ENCODE assay signal across 13 cellular contexts in the genomic region with DNA sequence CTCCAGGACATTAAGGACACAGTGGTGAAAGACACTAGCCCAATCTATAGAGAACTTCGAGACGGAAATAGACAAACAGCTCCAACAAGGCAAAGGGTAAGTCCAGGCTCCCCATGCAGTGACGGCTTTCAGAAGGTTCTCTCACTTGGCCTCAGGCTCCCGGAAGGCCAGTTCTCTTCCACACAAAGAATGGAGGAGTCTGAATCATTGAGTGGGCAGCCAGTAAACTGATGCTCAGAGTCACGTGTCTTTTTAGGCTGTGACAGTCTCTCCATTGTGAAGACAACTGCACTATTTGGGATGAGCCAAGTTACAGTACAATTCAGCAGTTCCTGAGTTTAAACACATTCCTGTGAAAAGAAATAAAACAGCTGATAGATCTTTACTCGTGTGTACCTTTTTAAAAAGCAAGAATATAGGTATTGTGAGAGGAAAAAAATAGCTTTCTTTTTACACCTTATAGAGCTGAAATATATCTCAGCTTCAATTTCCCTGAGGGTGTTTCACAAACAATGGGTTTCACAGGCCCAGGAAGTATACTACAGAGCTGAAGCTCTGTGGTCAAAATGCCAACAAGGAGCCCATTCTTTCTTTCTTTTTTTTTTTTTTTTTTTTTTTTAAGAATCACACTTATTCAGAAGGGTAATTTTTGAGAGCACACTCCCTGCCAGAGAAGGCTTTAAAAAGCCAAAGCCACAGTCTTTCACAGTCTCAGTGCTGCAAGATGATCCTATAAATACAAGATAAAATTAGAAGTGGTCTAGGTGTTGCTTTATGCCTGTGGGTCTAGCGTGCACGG.
DNase-seq lines count a peak whose midpoint lies in the region; ATAC-seq and TF ChIP-seq lines count a peak whose summit lies in the region.
"Had no signal": no experiment of that assay in that cellular context is flagged by ENCODE, and none has a peak within 500 bp of the region (broad histone marks: within the 10 kb centered on the region; RNA-seq: fewer than 3 reads in every experiment).

No MANE protein-coding gene starts in this region.

- intact Hi-C loops in Calu3 (cut with micrococcal nuclease; ENCODE audit: unreplicated experiment), result no loop called here

- no peak for TF ChIP-seq CTCF in Calu3 (IDR thresholded peaks at IDR 0.05; ENCODE audit: unreplicated experiment)
- TF ChIP-seq CTCF in epithelial cell of esophagus (IDR thresholded peaks at IDR 0.05; ENCODE audit: insufficient read depth, low read depth, low read length, missing control alignments), result no peak
- no peak for TF ChIP-seq CTCF in neural crest cell (conservative IDR thresholded peaks at IDR 0.05)
- no peak for TF ChIP-seq CTCF in GM20000 (IDR thresholded peaks at IDR 0.05; ENCODE audit: extremely low read depth, missing control alignments)

- H3K36me3 Mint-ChIP-seq in Calu3 (ENCODE audit: insufficient read depth, unreplicated experiment), result no peaks in the 10 kb centered on the region
- H3K36me3 Mint-ChIP-seq in neural crest cell (ENCODE audit: low read depth), result peaks cover 4% of the 10 kb centered on the region
- H3K36me3 Mint-ChIP-seq in natural killer cell treated with Interleukin-12 subunit alpha and Interleukin-12 subunit beta and Interleukin-15 and Interleukin-18, amount 100 ng/mL, for 72 hours, result peaks cover 4% of the 10 kb centered on the region

- peaks cover 3% of the 10 kb centered on the region for H3K9me3 Mint-ChIP-seq in Calu3 (ENCODE audit: low read depth, unreplicated experiment)
- H3K9me3 Mint-ChIP-seq in neural crest cell, result no peaks in the 10 kb centered on the region
- peaks cover 13% of the 10 kb centered on the region for H3K9me3 Mint-ChIP-seq in natural killer cell treated with Interleukin-12 subunit alpha and Interleukin-12 subunit beta and Interleukin-15 and Interleukin-18, amount 100 ng/mL, for 72 hours

- ATAC-seq in HG02981 (IDR thresholded peaks at IDR 0.05; ENCODE audit: unreplicated experiment), result no peak
- ATAC-seq in natural killer cell treated with Interleukin-12 subunit alpha and Interleukin-12 subunit beta and Interleukin-15 and Interleukin-18, amount 100 ng/mL, for 72 hours, result no peak
- ATAC-seq: mucosa of descending colon had no signal

- CTCF ChIA-PET in Calu3 (lab: Charles Lee), result interaction anchor here (0.6 to 0.7 kb wide), 4 partner anchors 11 to 806 kb away, joined by 3 to 5 read pairs (median 4); no protein-coding TSS in a partner anchor

- DNase-seq in Calu3 (peak; percentile 1), NCI-H146 treated with DMSO at 0.1 percent for 48 hours (lab: John Stamatoyannopoulos, UW; ENCODE audit: unreplicated experiment) (peak; percentile 10), epithelial cell of esophagus (ENCODE audit: low read depth) (peak; percentile 78), neural crest cell (ENCODE audit: low read depth, low spot score) (peak; percentile 30), NCI-H526 (lab: John Stamatoyannopoulos, UW) (no peak), GM20000 (ENCODE audit: low spot score) (no peak)
- no peak for DNase-seq in natural killer cell treated with Interleukin-12 subunit alpha and Interleukin-12 subunit beta and Interleukin-15 and Interleukin-18, amount 100 ng/mL, for 72 hours (ENCODE audit: low spot score)
- DNase-seq: activated CD8-positive, alpha-beta memory T cell treated with anti-CD3 and anti-CD28 coated beads, Interleukin-2, amount 50 U/mL, for 48 hours; DMS79; mucosa of descending colon; NCI-H446; Right ventricle myocardium superior had no signal

- H3K4me3 ChIP-seq in epithelial cell of esophagus (ENCODE audit: low read length), result no peak overlapping the region
- H3K4me3 ChIP-seq: mucosa of descending colon had no signal

- BruUV-seq in Calu3 (replicated peaks; lab: Mats Ljungman, UMichigan), result no TSS peak

- H3K4me1 Mint-ChIP-seq in Calu3 (ENCODE audit: low read depth, unreplicated experiment), result peaks cover 14% of the 10 kb centered on the region
- H3K4me1 Mint-ChIP-seq in neural crest cell, result peaks cover 61% of the 10 kb centered on the region
- no peaks in the 10 kb centered on the region for H3K4me1 Mint-ChIP-seq in natural killer cell treated with Interleukin-12 subunit alpha and Interleukin-12 subunit beta and Interleukin-15 and Interleukin-18, amount 100 ng/mL, for 72 hours (ENCODE audit: low read depth in 2 of 2)

- no peak overlapping the region for H3K4me3 Mint-ChIP-seq in Calu3 (ENCODE audit: low read depth, unreplicated experiment)
- H3K4me3 Mint-ChIP-seq in neural crest cell, result peak overlapping the region; percentile 65
- no peak overlapping the region for H3K4me3 Mint-ChIP-seq in natural killer cell treated with Interleukin-12 subunit alpha and Interleukin-12 subunit beta and Interleukin-15 and Interleukin-18, amount 100 ng/mL, for 72 hours

- no peaks in the 10 kb centered on the region for H3K27me3 Mint-ChIP-seq in Calu3 (ENCODE audit: unreplicated experiment)
- H3K27me3 Mint-ChIP-seq in neural crest cell (ENCODE audit: low read depth), result no peaks in the 10 kb centered on the region
- no peaks in the 10 kb centered on the region for H3K27me3 Mint-ChIP-seq in natural killer cell treated with Interleukin-12 subunit alpha and Interleukin-12 subunit beta and Interleukin-15 and Interleukin-18, amount 100 ng/mL, for 72 hours

- peak overlapping the region; percentile 39 for H3K27ac Mint-ChIP-seq in Calu3 (ENCODE audit: unreplicated experiment)
- H3K27ac Mint-ChIP-seq in neural crest cell (ENCODE audit: unreplicated experiment), result peak overlapping the region; percentile 98
- H3K27ac Mint-ChIP-seq in natural killer cell treated with Interleukin-12 subunit alpha and Interleukin-12 subunit beta and Interleukin-15 and Interleukin-18, amount 100 ng/mL, for 72 hours, result no peak overlapping the region

Comparison
In these comparisons a context has a peak if more than half of its experiments do, and no peak if none do; other contexts are left out.
1. DNase-seq: peak in Calu3 (single experiment), NCI-H146 treated with DMSO at 0.1 percent for 48 hours (single experiment), epithelial cell of esophagus (single experiment) and neural crest cell (single experiment); none in NCI-H526 (0 of 2), GM20000 (single experiment) and natural killer cell treated with Interleukin-12 subunit alpha and Interleukin-12 subunit beta and Interleukin-15 and Interleukin-18, amount 100 ng/mL, for 72 hours (single experiment).
2. H3K27ac Mint-ChIP-seq: peak in Calu3 (single experiment) and neural crest cell (single experiment); none in natural killer cell treated with Interleukin-12 subunit alpha and Interleukin-12 subunit beta and Interleukin-15 and Interleukin-18, amount 100 ng/mL, for 72 hours (0 of 2).